Comparison of ENCODE assay signal across 8 cellular contexts in genomic region chr22:42648017-42648367, GRCh38. TPM values are rescaled to one million over a fixed set of nuclear protein-coding genes. Genes with fewer than 3 reads are reported as not detected.
DNase-seq lines count a peak whose midpoint lies in the region; ATAC-seq and TF ChIP-seq lines count a peak whose summit lies in the region.

No MANE protein-coding gene starts in this region.

- intact Hi-C loops in heart right ventricle (cut with DNase I) (loop anchor here in 1 of 10 donors (10.0 kb wide), 1 partner anchor 447 kb away; no protein-coding TSS in a partner anchor), left ventricle myocardium superior (cut with micrococcal nuclease) (no loop called here), breast epithelium (cut with DNase I; ENCODE audit: low total_unique reads) (loop anchor here (5.0 kb wide), 1 partner anchor 209 kb away; the partner anchor contains the start of gene ARFGAP3), vagina (cut with DNase I) (no loop called here)

- DNase-seq in heart right ventricle (no peak), left ventricle myocardium superior (no peak), breast epithelium (ENCODE audit: low spot score in 2 of 2) (no peak), vagina (ENCODE audit: extremely low spot score in 2 of 2) (no peak), NCI-H2107 treated with DMSO at 0.1 percent for 48 hours (lab: John Stamatoyannopoulos, UW; ENCODE audit: unreplicated experiment) (no peak), DMS79 (lab: John Stamatoyannopoulos, UW) (no peak), SK-N-DZ (ENCODE audit: low spot score) (no peak)

- H3K36me3 ChIP-seq in heart right ventricle (peaks cover 0 to 4% (median 0%) of the 10 kb centered on the region in 9 donors), breast epithelium (no peaks in the 10 kb centered on the region), mesodermal cell (ENCODE audit: control insufficient read depth, insufficient read depth, low read length) (no peaks in the 10 kb centered on the region), vagina (no peaks in the 10 kb centered on the region)

- ATAC-seq in heart right ventricle (no peak), left ventricle myocardium superior (no peak)

- H3K27ac ChIP-seq in heart right ventricle (peak overlapping the region; percentile 94 to 99 (median 96)), breast epithelium (peak overlapping the region; percentile 91 to 97), mesodermal cell (ENCODE audit: low read depth, low read length, severe bottlenecking) (no peak overlapping the region), vagina (peak overlapping the region; percentile 99)

- TF ChIP-seq POLR2A in breast epithelium (IDR thresholded peaks at IDR 0.05), result no peak
- no peak for TF ChIP-seq POLR2A in vagina (IDR thresholded peaks at IDR 0.05)

- WGBS in heart right ventricle, 2 donors, result 77 to 81% methylated on average over 4 of the region's 4 CpGs
- 80 to 100% methylated on average over 1 to 2 of the region's 4 CpGs for WGBS in mesodermal cell (ENCODE audit: insufficient coverage in 2 of 2), 2 experiments

- H3K4me1 ChIP-seq in heart right ventricle (peaks cover 44 to 63% (median 60%) of the 10 kb centered on the region in 9 donors), breast epithelium (peaks cover 29 to 38% of the 10 kb centered on the region in 2 donors), mesodermal cell (ENCODE audit: control insufficient read depth, insufficient read depth, low read length, poor library complexity, severe bottlenecking) (peaks cover 45% of the 10 kb centered on the region), vagina (peaks cover 61% of the 10 kb centered on the region)

- TF ChIP-seq CTCF in heart right ventricle (IDR thresholded peaks at IDR 0.05), result no peak
- no peak for TF ChIP-seq CTCF in breast epithelium (IDR thresholded peaks at IDR 0.05)
- no peak for TF ChIP-seq CTCF in vagina (IDR thresholded peaks at IDR 0.05)

- no peaks in the 10 kb centered on the region for H3K27me3 ChIP-seq in heart right ventricle
- no peaks in the 10 kb centered on the region for H3K27me3 ChIP-seq in breast epithelium
- H3K27me3 ChIP-seq in vagina, result no peaks in the 10 kb centered on the region

- peak overlapping the region in 9 of 10 donors; percentile 81 to 99 (median 92) for H3K4me3 ChIP-seq in heart right ventricle
- peak overlapping the region; percentile 88 to 98 (median 92) for H3K4me3 ChIP-seq in breast epithelium
- H3K4me3 ChIP-seq in mesodermal cell (ENCODE audit: extremely low read depth, insufficient read depth, low read length, poor library complexity, severe bottlenecking), result peak overlapping the region; percentile 74
- H3K4me3 ChIP-seq in vagina, result peak overlapping the region; percentile 90 to 100

- H3K9me3 ChIP-seq in heart right ventricle, result no peaks in the 10 kb centered on the region
- H3K9me3 ChIP-seq in breast epithelium, result no peaks in the 10 kb centered on the region
- no peaks in the 10 kb centered on the region for H3K9me3 ChIP-seq in mesodermal cell (ENCODE audit: control insufficient read depth, low read length)
- no peaks in the 10 kb centered on the region for H3K9me3 ChIP-seq in vagina

RNA-seq across cellular contexts. Expression of gene CYB5R3, which starts 1.2 kb away (rescaled TPM):
- total RNA-seq in heart right ventricle (100 to 1,000 TPM; 261 to 633 (median 312) TPM), left ventricle myocardium superior (283 TPM), breast epithelium (100 to 1,000 TPM in 1 of 3 donors, 10 to 100 TPM in 2; 56.5 to 248 (median 87.5) TPM), vagina (174 TPM)
- polyA plus RNA-seq in heart right ventricle, result 100 to 1,000 TPM in 1 of 2 donors, 10 to 100 TPM in 1; 91.9 to 303 TPM
- 168 TPM for polyA plus RNA-seq in mesodermal cell (2013, experiment 1 of 2)
- 146 TPM for polyA plus RNA-seq in mesodermal cell (2013, experiment 2 of 2)
- 55.6 and 62.0 TPM in 2 replicates for polyA plus RNA-seq in SK-N-DZ (2014; cell fraction: cytosol; rRNA removed)
- 24.7 and 29.8 TPM in 2 replicates for polyA plus RNA-seq in SK-N-DZ (2014; cell fraction: nucleus; rRNA removed)

RNA-seq across cellular contexts. Expression of gene ATP5MGL, which starts 7.6 kb away (rescaled TPM):
- total RNA-seq in heart right ventricle (1 to 10 TPM in 1 of 10 donors, under 1 TPM in 9; 0.32 to 1.2 (median 0.50) TPM), left ventricle myocardium superior (0.55 TPM), breast epithelium (under 1 TPM in 1 of 3 donors, not detected in 2; 0.73 TPM), vagina (not detected)
- polyA plus RNA-seq in heart right ventricle, result not detected
- polyA plus RNA-seq in mesodermal cell (2013, experiment 1 of 2), result not detected
- not detected for polyA plus RNA-seq in mesodermal cell (2013, experiment 2 of 2)
- not detected in 2 replicates for polyA plus RNA-seq in SK-N-DZ (2014; cell fraction: cytosol; rRNA removed)
- not detected in 2 replicates for polyA plus RNA-seq in SK-N-DZ (2014; cell fraction: nucleus; rRNA removed)

RNA-seq across cellular contexts. Expression of gene POLDIP3, which starts 33.3 kb away (rescaled TPM):
- 10 to 100 TPM; 27.2 to 42.6 (median 33.6) TPM for total RNA-seq in heart right ventricle
- polyA plus RNA-seq in heart right ventricle, result 10 to 100 TPM; 11.9 to 32.6 TPM
- 39.4 TPM for total RNA-seq in left ventricle myocardium superior
- total RNA-seq in breast epithelium, result 10 to 100 TPM; 33.1 to 52.8 (median 38.3) TPM
- polyA plus RNA-seq in mesodermal cell (2013, experiment 1 of 2), result 68.9 TPM
- polyA plus RNA-seq in mesodermal cell (2013, experiment 2 of 2), result 57.8 TPM
- 34.9 TPM for total RNA-seq in vagina
- polyA plus RNA-seq in SK-N-DZ (2014; cell fraction: cytosol; rRNA removed), result 55.6 and 60.6 TPM in 2 replicates
- 39.9 and 52.2 TPM in 2 replicates for polyA plus RNA-seq in SK-N-DZ (2014; cell fraction: nucleus; rRNA removed)
